ENCODE assay signal across 8 cellular contexts in genomic region chr17:81345211-81346089, GRCh38. TPM values are rescaled to one million over a fixed set of nuclear protein-coding genes. Genes with fewer than 3 reads are reported as not detected.
A peak's percentile ranks its signal among the peaks of the same experiment; 100 is the strongest.
DNase-seq lines count a peak whose midpoint lies in the region; ATAC-seq and TF ChIP-seq lines count a peak whose summit lies in the region.

No MANE protein-coding gene starts in this region.

- peaks cover 48% of the 10 kb centered on the region for H3K27me3 ChIP-seq in CD4-positive, alpha-beta T cell (ENCODE audit: control insufficient read depth, insufficient read depth, low read length)

- H3K27me3 Mint-ChIP-seq in CD4-positive, alpha-beta T cell, result peaks cover 34% of the 10 kb centered on the region
- H3K27me3 Mint-ChIP-seq in naive B cell, result peaks cover 26 to 49% (median 27%) of the 10 kb centered on the region in 3 donors

- H3K4me1 Mint-ChIP-seq in CD4-positive, alpha-beta T cell (ENCODE audit: low read depth), result peaks cover 20% of the 10 kb centered on the region
- H3K4me1 Mint-ChIP-seq in naive B cell, result peaks cover 13 to 25% (median 19%) of the 10 kb centered on the region in 3 donors

- no peaks in the 10 kb centered on the region for H3K36me3 Mint-ChIP-seq in CD4-positive, alpha-beta T cell (ENCODE audit: low read depth)
- peaks cover 0 to 3% of the 10 kb centered on the region in 2 donors for H3K36me3 Mint-ChIP-seq in naive B cell

- DNase-seq in CD4-positive, alpha-beta T cell, result peak in 5 of 10 experiments; percentile 16 to 43 (median 22)
- peak; percentile 92 for DNase-seq in GM19238 (ENCODE audit: insufficient read length, low spot score)
- DNase-seq in NCI-H748 (lab: John Stamatoyannopoulos, UW; ENCODE audit: unreplicated experiment), result peak; percentile 81
- DNase-seq in activated T-cell treated with anti-CD3 and anti-CD28 coated beads, Interleukin-2, amount 50 U/mL, for 48 hours, result peak; percentile 70 to 77
- DNase-seq in fibroblast of gingiva (ENCODE audit: low read depth), result peak; percentile 92
- peak; percentile 50 for DNase-seq in naive B cell

- no peak for TF ChIP-seq CTCF in CD4-positive, alpha-beta T cell (IDR thresholded peaks at IDR 0.05)

- CTCF ChIA-PET in CD4-positive, alpha-beta T cell (lab: Charles Lee), result no interaction called here

- no peaks in the 10 kb centered on the region for H3K9me3 ChIP-seq in CD4-positive, alpha-beta T cell (ENCODE audit: control insufficient read depth, low read length)

- POLR2A ChIA-PET in CD4-positive, alpha-beta T cell (lab: Charles Lee), result interaction anchor here (0.7 kb wide), 1 partner anchor 49 kb away, joined by 3 read pairs; no protein-coding TSS in a partner anchor

- intact Hi-C loops in CD4-positive, alpha-beta T cell (cut with DNase I, micrococcal nuclease), result loop anchor here in 1 of 2 experiments (2.0 kb wide), 2 partner anchors 51 to 123 kb away; partner anchors contain the start of genes CEP131 and SLC38A10

- peak; percentile 10 for ATAC-seq in CD4-positive, alpha-beta T cell (ENCODE audit: poor library complexity)
- peak; percentile 44 for ATAC-seq in HG03342 (IDR thresholded peaks at IDR 0.05; ENCODE audit: unreplicated experiment)
- peak; percentile 38 to 43 for ATAC-seq in naive B cell (ENCODE audit: low read depth in 2 of 2)

- peak overlapping the region; percentile 65 for H3K4me3 Mint-ChIP-seq in CD4-positive, alpha-beta T cell
- H3K4me3 Mint-ChIP-seq in naive B cell, result peak overlapping the region; percentile 71 to 89 (median 80)

- H3K27ac ChIP-seq in CD4-positive, alpha-beta T cell (ENCODE audit: low read depth, low read length), result no peak overlapping the region
- peak overlapping the region; percentile 69 for H3K27ac ChIP-seq in temporal lobe (ENCODE audit: low read depth, low read length)

- no peak overlapping the region for H3K27ac Mint-ChIP-seq in CD4-positive, alpha-beta T cell
- peak overlapping the region in 2 of 6 donors; percentile 26 to 91 for H3K27ac Mint-ChIP-seq in naive B cell

- H3K9me3 Mint-ChIP-seq in CD4-positive, alpha-beta T cell, result no peaks in the 10 kb centered on the region
- H3K9me3 Mint-ChIP-seq in naive B cell, result peaks cover 0 to 2% (median 0%) of the 10 kb centered on the region in 7 donors

RNA-seq across cellular contexts. Expression of gene BAHCC1, which starts 49.8 kb away (rescaled TPM):
- under 1 TPM; 0.20 to 0.41 TPM for total RNA-seq in CD4-positive, alpha-beta T cell
- polyA plus RNA-seq in naive B cell (ENCODE audit: low read depth in 6 of 6), result under 1 TPM in 1 of 6 donors, not detected in 5; 0.07 TPM
- total RNA-seq in temporal lobe, result 16.7 TPM

RNA-seq across cellular contexts. Expression of gene SLC38A10, which starts 50.3 kb away (rescaled TPM):
- 10 to 100 TPM; 22.8 to 26.4 TPM for total RNA-seq in CD4-positive, alpha-beta T cell
- polyA plus RNA-seq in naive B cell (ENCODE audit: low read depth in 6 of 6), result 10 to 100 TPM; 44.0 to 82.0 (median 51.0) TPM
- 14.8 TPM for total RNA-seq in temporal lobe

Comparison
In these comparisons a context has a peak if more than half of its experiments do, and no peak if none do; other contexts are left out.
1. RNA of gene BAHCC1, which starts 49.8 kb away (total RNA-seq): 16.7 TPM in temporal lobe (single experiment); 0.20 to 0.41 TPM in CD4-positive, alpha-beta T cell; every median in the first group is over 10 times any median in the second.
2. Peak in every context shown above with its lines, with median percentiles within 50 percentile points of each other: ATAC-seq.